ENCODE assay signal across 8 cellular contexts in genomic region chr15:31487811-31488436, GRCh38.
DNase-seq lines count a peak whose midpoint lies in the region; ATAC-seq and TF ChIP-seq lines count a peak whose summit lies in the region.

No MANE protein-coding gene starts in this region.

- H3K27me3 ChIP-seq in DND-41 (ENCODE audit: insufficient read depth, low read length, poor library complexity) (no peaks in the 10 kb centered on the region), right cardiac atrium (ENCODE audit: control insufficient read depth, insufficient read depth) (no peaks in the 10 kb centered on the region)

- CTCF ChIA-PET in RWPE1 (lab: Yijun Ruan, JAX), result interaction anchor here (0.5 to 2.0 kb wide), 27 partner anchors 9 to 385 kb away, joined by 3 to 13 read pairs (median 4); partner anchors contain the start of gene KLF13

- no peaks in the 10 kb centered on the region for H3K79me2 ChIP-seq in DND-41 (ENCODE audit: insufficient read depth, low read length)

- H3K9me3 ChIP-seq in DND-41 (ENCODE audit: insufficient read depth, low read length, severe bottlenecking) (peaks cover 7% of the 10 kb centered on the region), right cardiac atrium (ENCODE audit: control insufficient read depth, low read length) (no peaks in the 10 kb centered on the region)

- no peak overlapping the region for H3K4me2 ChIP-seq in DND-41 (ENCODE audit: insufficient read depth, low read length)

- DNase-seq in DND-41, result no peak
- peak; percentile 18 for DNase-seq in RWPE1 (ENCODE audit: low spot score)
- DNase-seq in right cardiac atrium, result no peak
- no peak for DNase-seq in NCI-H82 (lab: John Stamatoyannopoulos, UW)
- DNase-seq in NCI-H2227 treated with DMSO at 0.1 percent for 48 hours (lab: John Stamatoyannopoulos, UW), result no peak
- DNase-seq in SKM-1 (lab: John Stamatoyannopoulos, UW; ENCODE audit: unreplicated experiment), result no peak
- DNase-seq in NCI-H128 (lab: John Stamatoyannopoulos, UW; ENCODE audit: unreplicated experiment), result no peak

- POLR2A ChIA-PET in RWPE1 (lab: Yijun Ruan, JAX; ENCODE audit: low non-redundant PET), result no interaction called here

- no peak overlapping the region for H2AFZ ChIP-seq in DND-41 (ENCODE audit: low read depth, low read length)

- ATAC-seq in DND-41 (ENCODE audit: insufficient read depth, low read depth) (peak; percentile 21; the same call in 1 of the 3 replicates), GM21360 (IDR thresholded peaks at IDR 0.05; ENCODE audit: unreplicated experiment) (peak; percentile 38), right cardiac atrium (peak in 1 of 2 donors; percentile 9)

- WGBS in right cardiac atrium, result 69% methylated on average over 6 of the region's 6 CpGs

- H3K27ac ChIP-seq in DND-41 (ENCODE audit: low read length) (0 out of 2 replicates have a peak overlapping the region, but pooled peaks have one; percentile 3), RWPE1 (peak overlapping the region; percentile 90), right cardiac atrium (ENCODE audit: low read length) (peak overlapping the region; percentile 70)

- peak; percentile 24 for TF ChIP-seq CTCF in DND-41 (IDR thresholded peaks at IDR 0.05; ENCODE audit: borderline replicate concordance, extremely low read depth, low read length, poor library complexity, severe bottlenecking)
- TF ChIP-seq CTCF in RWPE1 (conservative IDR thresholded peaks at IDR 0.05; ENCODE audit: low read depth), result no peak

- H4K20me1 ChIP-seq in DND-41 (ENCODE audit: insufficient read depth, low read length), result no peaks in the 10 kb centered on the region

- intact Hi-C loops in right cardiac atrium (cut with DNase I), result loop anchor here (2.0 to 10.0 kb wide), 7 partner anchors 46 to 503 kb away; partner anchors contain the start of gene KLF13 (in 3 of the 4)

- no peak overlapping the region for H3K9ac ChIP-seq in DND-41 (ENCODE audit: low read depth, low read length)

- H3K4me1 ChIP-seq in DND-41 (ENCODE audit: insufficient read depth, low read length) (peaks cover 9% of the 10 kb centered on the region), right cardiac atrium (ENCODE audit: control insufficient read depth, insufficient read depth, low read length) (peaks cover 6% of the 10 kb centered on the region)

- no peaks in the 10 kb centered on the region for H3K36me3 ChIP-seq in DND-41 (ENCODE audit: insufficient read depth, low read length)

- no peak overlapping the region for H3K4me3 ChIP-seq in DND-41 (ENCODE audit: low read depth in 1 of 2, low read length in 2 of 2)
- H3K4me3 ChIP-seq in right cardiac atrium (ENCODE audit: low read length), result no peak overlapping the region

Comparison
In these comparisons a context has a peak if more than half of its experiments do, and no peak if none do; other contexts are left out.
1. H3K27ac ChIP-seq: peak in every context shown above with its lines; median percentile 90 in RWPE1; 70 in right cardiac atrium; 3 in DND-41.